In the genomic region with DNA sequence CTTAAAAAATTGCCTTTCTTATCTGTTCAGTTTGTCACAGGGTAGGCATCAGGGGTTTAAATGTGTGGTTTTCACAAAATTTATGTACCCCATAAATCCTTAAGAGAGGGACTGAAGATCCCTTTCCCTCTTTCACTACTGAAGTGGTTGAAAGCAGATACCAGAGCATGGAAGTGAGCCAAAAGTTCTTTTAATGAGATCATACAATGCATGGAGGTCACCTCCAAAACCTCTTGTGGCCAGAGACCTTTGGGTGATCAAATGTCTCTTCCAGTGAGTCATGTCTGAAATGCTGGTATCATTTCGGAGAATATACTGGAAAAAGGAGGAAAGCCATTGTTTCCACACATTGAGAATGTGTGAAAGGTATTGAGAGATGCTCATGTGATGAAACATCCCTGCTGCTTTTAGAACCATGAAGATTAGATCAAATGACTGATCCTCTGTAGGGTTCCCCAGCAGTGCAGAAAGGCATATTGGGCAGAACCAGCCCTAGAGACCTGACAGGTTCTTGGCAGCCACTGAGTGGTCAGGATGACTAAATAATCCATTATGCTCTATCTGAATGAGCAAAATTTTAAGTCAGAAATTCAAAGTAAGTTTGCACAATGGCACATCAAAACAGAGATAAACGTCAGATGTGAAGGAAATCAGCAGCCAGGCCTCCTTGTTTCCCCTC, we compare ENCODE assay signal across 13 cellular contexts.
A peak's percentile ranks its signal among the peaks of the same experiment; 100 is the strongest.
DNase-seq lines count a peak whose midpoint lies in the region; ATAC-seq and TF ChIP-seq lines count a peak whose summit lies in the region.
"Had no signal": no experiment of that assay in that cellular context is flagged by ENCODE, and none has a peak within 500 bp of the region (broad histone marks: within the 10 kb centered on the region; RNA-seq: fewer than 3 reads in every experiment).

No MANE protein-coding gene starts in this region.

- DNase-seq in AG10803 (ENCODE audit: low read depth) (peak; percentile 74), HEK293T (ENCODE audit: extremely low spot score) (peak; percentile 22), fibroblast of the conjunctiva (ENCODE audit: low read depth) (peak; percentile 46), Peyer's patch (no peak)
- no peak for DNase-seq in NK-92 treated with Interleukin-12 subunit alpha and Interleukin-12 subunit beta, amount 100 ng/mL, for 24 hours (lab: John Stamatoyannopoulos, UW)
- DNase-seq: amygdala, Karpas-422, T-helper 1 cell, transverse colon had no signal

- H3K4me1 ChIP-seq in Peyer's patch: peaks cover 0 to 4% (median 0%) of the 10 kb centered on the region in 4 donors

- H3K27me3 ChIP-seq in Peyer's patch: no peaks in the 10 kb centered on the region
- H3K27me3 ChIP-seq: transverse colon had no signal

- no peak overlapping the region for H3K27ac ChIP-seq in Peyer's patch
- H3K27ac ChIP-seq: transverse colon had no signal

- TF ChIP-seq CTCF in AG10803 (conservative IDR thresholded peaks at IDR 0.05; ENCODE audit: low read length) (no peak), Peyer's patch (IDR thresholded peaks at IDR 0.05) (no peak)

- no peaks in the 10 kb centered on the region for H3K9me3 ChIP-seq in Peyer's patch
- H3K9me3 ChIP-seq: transverse colon had no signal

- no peak for TF ChIP-seq POLR2A in Peyer's patch (IDR thresholded peaks at IDR 0.05)

- POLR2A ChIA-PET in HEK293T (lab: Yijun Ruan, JAX): no interaction called here

- ATAC-seq in SK-N-SH treated with all-trans-retinoic acid at 6 μM for 48 hours (peak; percentile 90), GM21619 (IDR thresholded peaks at IDR 0.05; ENCODE audit: unreplicated experiment) (no peak), HG03469 (IDR thresholded peaks at IDR 0.05; ENCODE audit: unreplicated experiment) (no peak)
- ATAC-seq: GM23338 had no signal

- no peaks in the 10 kb centered on the region for H3K36me3 ChIP-seq in Peyer's patch
- H3K36me3 ChIP-seq: transverse colon had no signal

- CTCF ChIA-PET in HEK293T (lab: Yijun Ruan, JAX): no interaction called here

- H3K4me3 ChIP-seq in AG10803 (ENCODE audit: low read length) (no peak overlapping the region), Peyer's patch (no peak overlapping the region)
- H3K4me3 ChIP-seq: GM23338, transverse colon had no signal

TF ChIP-seq in HEK293T, 16 proteins besides CTCF, POLR2A, EP300 and RAD21:
- TF ChIP-seq ZNF384 (IDR thresholded peaks at IDR 0.05) (no peak), FOXM1 (IDR thresholded peaks at IDR 0.05; ENCODE audit: borderline replicate concordance) (no peak), CTBP1 (IDR thresholded peaks at IDR 0.05; ENCODE audit: borderline replicate concordance) (peak; percentile 76), TARDBP (IDR thresholded peaks at IDR 0.05) (no peak), SP1 (IDR thresholded peaks at IDR 0.05) (no peak), FOXK2 (IDR thresholded peaks at IDR 0.05) (no peak), ARNT (IDR thresholded peaks at IDR 0.05) (no peak), LEF1 (IDR thresholded peaks at IDR 0.05; ENCODE audit: borderline replicate concordance) (no peak), HDGF (IDR thresholded peaks at IDR 0.05; ENCODE audit: borderline replicate concordance) (no peak), BHLHE40 (IDR thresholded peaks at IDR 0.05; ENCODE audit: borderline replicate concordance) (no peak), PKNOX1 (IDR thresholded peaks at IDR 0.05) (peak; percentile 81), FOXA1 (IDR thresholded peaks at IDR 0.05) (no peak), L3MBTL2 (conservative IDR thresholded peaks at IDR 0.05) (no peak), SUZ12 (IDR thresholded peaks at IDR 0.05) (no peak), ELF4 (IDR thresholded peaks at IDR 0.05) (no peak)

TF ChIP-seq in SK-N-SH treated with all-trans-retinoic acid at 6 μM for 48 hours, 23 proteins besides CTCF, POLR2A, EP300 and RAD21 (continues in another document):
- peak; percentile 73; the same call in 1 of the 2 replicates for TF ChIP-seq TOX (CRISPR knock-in tag; IDR thresholded peaks at IDR 0.05; ENCODE audit: borderline replicate concordance)
- no peak for TF ChIP-seq CSRNP3 (CRISPR knock-in tag; IDR thresholded peaks at IDR 0.05)
- no peak for TF ChIP-seq ZC3H10 (CRISPR knock-in tag; IDR thresholded peaks at IDR 0.05)
- TF ChIP-seq ISL1 (CRISPR knock-in tag; IDR thresholded peaks at IDR 0.05): peak; percentile 98
- no peak for TF ChIP-seq ZFP30 (CRISPR knock-in tag; IDR thresholded peaks at IDR 0.05)
- no peak for TF ChIP-seq ZNF8 (CRISPR knock-in tag; IDR thresholded peaks at IDR 0.05)
- TF ChIP-seq, protein P1, sequence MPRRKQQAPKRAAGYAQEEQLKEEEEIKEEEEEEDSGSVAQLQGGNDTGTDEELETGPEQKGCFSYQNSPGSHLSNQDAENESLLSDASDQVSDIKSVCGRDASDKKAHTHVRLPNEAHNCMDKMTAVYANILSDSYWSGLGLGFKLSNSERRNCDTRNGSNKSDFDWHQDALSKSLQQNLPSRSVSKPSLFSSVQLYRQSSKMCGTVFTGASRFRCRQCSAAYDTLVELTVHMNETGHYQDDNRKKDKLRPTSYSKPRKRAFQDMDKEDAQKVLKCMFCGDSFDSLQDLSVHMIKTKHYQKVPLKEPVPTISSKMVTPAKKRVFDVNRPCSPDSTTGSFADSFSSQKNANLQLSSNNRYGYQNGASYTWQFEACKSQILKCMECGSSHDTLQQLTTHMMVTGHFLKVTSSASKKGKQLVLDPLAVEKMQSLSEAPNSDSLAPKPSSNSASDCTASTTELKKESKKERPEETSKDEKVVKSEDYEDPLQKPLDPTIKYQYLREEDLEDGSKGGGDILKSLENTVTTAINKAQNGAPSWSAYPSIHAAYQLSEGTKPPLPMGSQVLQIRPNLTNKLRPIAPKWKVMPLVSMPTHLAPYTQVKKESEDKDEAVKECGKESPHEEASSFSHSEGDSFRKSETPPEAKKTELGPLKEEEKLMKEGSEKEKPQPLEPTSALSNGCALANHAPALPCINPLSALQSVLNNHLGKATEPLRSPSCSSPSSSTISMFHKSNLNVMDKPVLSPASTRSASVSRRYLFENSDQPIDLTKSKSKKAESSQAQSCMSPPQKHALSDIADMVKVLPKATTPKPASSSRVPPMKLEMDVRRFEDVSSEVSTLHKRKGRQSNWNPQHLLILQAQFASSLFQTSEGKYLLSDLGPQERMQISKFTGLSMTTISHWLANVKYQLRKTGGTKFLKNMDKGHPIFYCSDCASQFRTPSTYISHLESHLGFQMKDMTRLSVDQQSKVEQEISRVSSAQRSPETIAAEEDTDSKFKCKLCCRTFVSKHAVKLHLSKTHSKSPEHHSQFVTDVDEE (CRISPR knock-in tag; IDR thresholded peaks at IDR 0.05): no peak
- 0 out of 2 replicates have a peak, but pooled peaks have one; percentile 66 for TF ChIP-seq POU6F1 (CRISPR knock-in tag; IDR thresholded peaks at IDR 0.05; ENCODE audit: borderline replicate concordance, low read depth)
- peak; percentile 45; the same call in 1 of the 2 replicates for TF ChIP-seq ZFP3 (CRISPR knock-in tag; IDR thresholded peaks at IDR 0.05)
- TF ChIP-seq ESRRG (CRISPR knock-in tag; IDR thresholded peaks at IDR 0.05): peak; percentile 38; the same call in 1 of the 2 replicates
- peak; percentile 92 for TF ChIP-seq CREB5 (CRISPR knock-in tag; IDR thresholded peaks at IDR 0.05; ENCODE audit: low read depth)
- 0 out of 2 replicates have a peak, but pooled peaks have one; percentile 22 for TF ChIP-seq GLIS3 (CRISPR knock-in tag; IDR thresholded peaks at IDR 0.05)

Comparison
In these comparisons a context has a peak if more than half of its experiments do, and no peak if none do; other contexts are left out.
1. DNase-seq: peak in AG10803 (single experiment), HEK293T (single experiment) and fibroblast of the conjunctiva (single experiment); none in Peyer's patch (0 of 3) and NK-92 treated with Interleukin-12 subunit alpha and Interleukin-12 subunit beta, amount 100 ng/mL, for 24 hours (single experiment).